ENCODE assay signal across 21 cellular contexts in genomic region chr2:167181674-167182073, GRCh38.
A peak's percentile ranks its signal among the peaks of the same experiment; 100 is the strongest.
DNase-seq lines count a peak whose midpoint lies in the region; ATAC-seq and TF ChIP-seq lines count a peak whose summit lies in the region.
"Had no signal": no experiment of that assay in that cellular context is flagged by ENCODE, and none has a peak within 500 bp of the region (broad histone marks: within the 10 kb centered on the region; RNA-seq: fewer than 3 reads in every experiment).

No MANE protein-coding gene starts in this region.

- DNase-seq in HCEC 1CT, result peak; percentile 42
- no peak for DNase-seq in RWPE2 (ENCODE audit: low spot score)
- DNase-seq in fibroblast of mammary gland (ENCODE audit: low read depth), result peak; percentile 55
- no peak for DNase-seq in dorsolateral prefrontal cortex
- DNase-seq in activated naive CD4-positive, alpha-beta T cell treated with anti-CD3 and anti-CD28 coated beads for 36 hours, result no peak
- DNase-seq: ACHN; Caco-2; CD4-positive, alpha-beta T cell; DMS 273 treated with DMSO at 0.1 percent for 48 hours; DND-41; NCI-H1694 treated with DMSO at 0.1 percent for 48 hours; NCI-H2081 treated with DMSO at 0.1 percent for 48 hours; NCI-H2171 treated with DMSO at 0.1 percent for 48 hours; NCI-H446; NCI-H526 treated with DMSO at 0.1 percent for 48 hours; OCI-M1; Right ventricle myocardium superior had no signal

- no peaks in the 10 kb centered on the region for H3K9me3 ChIP-seq in RWPE2 (ENCODE audit: severe bottlenecking)
- H3K9me3 ChIP-seq: BLaER1, Caco-2 had no signal

- H3K36me3 Mint-ChIP-seq in activated naive CD4-positive, alpha-beta T cell treated with anti-CD3 and anti-CD28 coated beads for 36 hours (ENCODE audit: low read depth), result no peaks in the 10 kb centered on the region
- H3K36me3 Mint-ChIP-seq: IgD-negative memory B cell had no signal

- H3K4me3 ChIP-seq in RWPE2 (ENCODE audit: severe bottlenecking) (no peak overlapping the region), fibroblast of mammary gland (ENCODE audit: control insufficient read depth, low read depth, low read length) (no peak overlapping the region), dorsolateral prefrontal cortex (no peak overlapping the region)
- H3K4me3 ChIP-seq: BLaER1 had no signal

- no peaks in the 10 kb centered on the region for H3K27me3 ChIP-seq in RWPE2 (ENCODE audit: insufficient read depth, poor library complexity, severe bottlenecking)
- H3K27me3 ChIP-seq in dorsolateral prefrontal cortex, result no peaks in the 10 kb centered on the region
- H3K27me3 ChIP-seq: BLaER1 had no signal

- CTCF ChIA-PET in activated naive CD4-positive, alpha-beta T cell treated with anti-CD3 and anti-CD28 coated beads for 36 hours (lab: Charles Lee), result no interaction called here

- ATAC-seq in RWPE2 (ENCODE audit: low read depth), result peak; percentile 40; the same call in 2 of the 3 replicates
- ATAC-seq in GM21526 (IDR thresholded peaks at IDR 0.05; ENCODE audit: low FRiP score, unreplicated experiment), result no peak
- ATAC-seq in GM18858 (IDR thresholded peaks at IDR 0.05; ENCODE audit: unreplicated experiment), result no peak

- no peaks in the 10 kb centered on the region for H3K4me1 Mint-ChIP-seq in activated naive CD4-positive, alpha-beta T cell treated with anti-CD3 and anti-CD28 coated beads for 36 hours (ENCODE audit: low read depth)
- H3K4me1 Mint-ChIP-seq: IgD-negative memory B cell had no signal

- H3K4me3 Mint-ChIP-seq in activated naive CD4-positive, alpha-beta T cell treated with anti-CD3 and anti-CD28 coated beads for 36 hours, result no peak overlapping the region
- H3K4me3 Mint-ChIP-seq: CD4-positive, alpha-beta T cell; IgD-negative memory B cell had no signal

- intact Hi-C loops in dorsolateral prefrontal cortex (cut with DNase I), result no loop called here
- intact Hi-C loops in activated naive CD4-positive, alpha-beta T cell treated with anti-CD3 and anti-CD28 coated beads for 36 hours (cut with micrococcal nuclease), result no loop called here

- no peak overlapping the region for H3K27ac Mint-ChIP-seq in activated naive CD4-positive, alpha-beta T cell treated with anti-CD3 and anti-CD28 coated beads for 36 hours
- H3K27ac Mint-ChIP-seq: CD4-positive, alpha-beta T cell; IgD-negative memory B cell had no signal

- H3K36me3 ChIP-seq in RWPE2 (ENCODE audit: low read depth), result no peaks in the 10 kb centered on the region
- H3K36me3 ChIP-seq: BLaER1 had no signal

- H3K9me3 Mint-ChIP-seq in activated naive CD4-positive, alpha-beta T cell treated with anti-CD3 and anti-CD28 coated beads for 36 hours, result peaks cover 1% of the 10 kb centered on the region
- H3K9me3 Mint-ChIP-seq: CD4-positive, alpha-beta T cell had no signal

- peak overlapping the region; percentile 41 for H3K27ac ChIP-seq in RWPE2 (ENCODE audit: poor library complexity, severe bottlenecking)
- H3K27ac ChIP-seq in dorsolateral prefrontal cortex, result no peak overlapping the region
- H3K27ac ChIP-seq: BLaER1 had no signal

- H3K27me3 Mint-ChIP-seq in activated naive CD4-positive, alpha-beta T cell treated with anti-CD3 and anti-CD28 coated beads for 36 hours (ENCODE audit: low read depth), result no peaks in the 10 kb centered on the region
- H3K27me3 Mint-ChIP-seq: CD4-positive, alpha-beta T cell had no signal

- peaks cover 41% of the 10 kb centered on the region for H3K4me1 ChIP-seq in RWPE2 (ENCODE audit: insufficient read depth, poor library complexity, severe bottlenecking)
- H3K4me1 ChIP-seq: BLaER1, Caco-2 had no signal

- TF ChIP-seq CTCF in RWPE2 (IDR thresholded peaks at IDR 0.05; ENCODE audit: poor library complexity, severe bottlenecking), result no peak
- TF ChIP-seq CTCF in fibroblast of mammary gland (conservative IDR thresholded peaks at IDR 0.05; ENCODE audit: control insufficient read depth, insufficient read depth, low read depth, low read length), result no peak
- TF ChIP-seq CTCF in dorsolateral prefrontal cortex (IDR thresholded peaks at IDR 0.05 in 54 of 56, conservative IDR thresholded peaks at IDR 0.05 in 2 of 56; ENCODE audit: low read depth in 1 of 56, partially characterized antibody in 56 of 56), result no peak

Comparison
In these comparisons a context has a peak if more than half of its experiments do, and no peak if none do; other contexts are left out.
1. DNase-seq: peak in HCEC 1CT (single experiment) and fibroblast of mammary gland (single experiment); none in RWPE2 (single experiment), dorsolateral prefrontal cortex (0 of 10) and activated naive CD4-positive, alpha-beta T cell treated with anti-CD3 and anti-CD28 coated beads for 36 hours (single experiment).